In genomic region chr9:87116492-87116891, GRCh38 we compare ENCODE assay signal across 1 cellular context.
TF ChIP-seq lines count a peak whose summit lies in the region.

No MANE protein-coding gene starts in this region.

TF ChIP-seq in SK-N-SH, 30 proteins besides CTCF, POLR2A, EP300 and RAD21 (continued from another document):
- no peak for TF ChIP-seq IRF3 (IDR thresholded peaks at IDR 0.05; ENCODE audit: low read depth, low read length)
- TF ChIP-seq FOSL2 (IDR thresholded peaks at IDR 0.05; ENCODE audit: borderline replicate concordance, low read depth), result no peak
- no peak for TF ChIP-seq MXI1 (IDR thresholded peaks at IDR 0.05; ENCODE audit: low read depth, low read length)
- TF ChIP-seq JUND (IDR thresholded peaks at IDR 0.05), result no peak
- TF ChIP-seq SIN3A (IDR thresholded peaks at IDR 0.05; ENCODE audit: borderline replicate concordance, low read depth, low read length), result no peak
- no peak for TF ChIP-seq USF1 (IDR thresholded peaks at IDR 0.05; ENCODE audit: borderline replicate concordance, low read depth)
